ENCODE assay signal across 29 cellular contexts in the genomic region with DNA sequence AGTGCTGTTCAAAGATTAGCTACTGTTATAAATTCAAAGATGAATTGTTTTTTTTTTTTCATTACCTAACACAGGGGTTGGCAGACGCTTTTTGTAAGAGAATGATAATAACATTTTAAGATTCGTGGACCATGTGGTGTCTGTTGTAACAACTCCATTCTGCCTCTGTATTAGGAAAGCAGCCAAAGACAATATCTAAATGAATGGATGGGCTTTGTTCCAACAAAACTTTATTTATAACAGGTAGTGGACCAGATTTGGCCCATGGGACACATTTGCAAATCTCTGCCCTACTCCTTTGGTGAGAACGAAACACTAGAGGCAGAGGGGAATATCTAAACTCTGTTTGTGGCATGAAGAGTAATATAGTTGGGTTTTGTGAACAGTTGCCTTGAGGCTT.
DNase-seq lines count a peak whose midpoint lies in the region; ATAC-seq and TF ChIP-seq lines count a peak whose summit lies in the region.
"Had no signal": no experiment of that assay in that cellular context is flagged by ENCODE, and none has a peak within 500 bp of the region (broad histone marks: within the 10 kb centered on the region; RNA-seq: fewer than 3 reads in every experiment).

No MANE protein-coding gene starts in this region.

- H3K27ac ChIP-seq in epithelial cell of prostate (peak overlapping the region; percentile 75), smooth muscle cell (ENCODE audit: low read depth) (peak overlapping the region; percentile 30)
- H3K27ac ChIP-seq: hepatocyte, neural progenitor cell, RWPE1, SK-N-MC, upper lobe of right lung had no signal

- WGBS in smooth muscle cell (ENCODE audit: low lambda C conversion rate), result 97% methylated on average over 3 of the region's 3 CpGs

- peaks cover 27% of the 10 kb centered on the region for H3F3A ChIP-seq in smooth muscle cell (ENCODE audit: low read depth)

- H3K79me2 ChIP-seq in smooth muscle cell (ENCODE audit: low read depth), result peaks cover 51% of the 10 kb centered on the region

- DNase-seq in adipocyte (ENCODE audit: low read depth), result no peak
- DNase-seq in epithelial cell of prostate (ENCODE audit: low read depth, low spot score), result no peak
- no peak for DNase-seq in smooth muscle cell (lab: John Stamatoyannopoulos, UW; ENCODE audit: unreplicated experiment)
- DNase-seq in NCI-H128 (lab: John Stamatoyannopoulos, UW; ENCODE audit: unreplicated experiment), result no peak
- no peak for DNase-seq in stimulated activated CD4-positive, alpha-beta T cell treated with anti-CD3 and anti-CD28 coated beads, Interleukin-4, amount 100 ng/mL, for 4 hours
- DNase-seq: activated CD4-positive, alpha-beta memory T cell treated with anti-CD3 and anti-CD28 coated beads, Interleukin-2, amount 10 ng/mL, durations not matched to agents 7 days and 5 days; activated CD4-positive, CD25-positive, alpha-beta regulatory T cell treated with anti-CD3 and anti-CD28 coated beads, Interleukin-2, amount 50 U/mL, for 72 hours; CD4-positive, CD25-positive, alpha-beta regulatory T cell; DND-41; effector CD8-positive, alpha-beta T cell; Karpas-422; left cardiac atrium; NCI-H187; NCI-H526 treated with DMSO at 0.1 percent for 48 hours; right cardiac atrium; stimulated activated CD4-positive, alpha-beta T cell treated with anti-CD3 and anti-CD28 coated beads, Interleukin-12 subunit alpha, Interleukin-12 subunit beta, amount 100 ng/mL, for 4 hours; stimulated activated CD4-positive, alpha-beta T cell treated with anti-CD3 and anti-CD28 coated beads, Interleukin-4, amount 100 ng/mL, for 1 hour; substantia nigra; T-helper 17 cell; upper lobe of right lung had no signal

- TF ChIP-seq EP300 in Ishikawa (IDR thresholded peaks at IDR 0.05; ENCODE audit: borderline replicate concordance), result no peak

- no peak for ATAC-seq in GM21526 (IDR thresholded peaks at IDR 0.05; ENCODE audit: low FRiP score, unreplicated experiment)
- ATAC-seq: activated naive CD4-positive, alpha-beta T cell treated with anti-CD3 and anti-CD28 coated beads, Interleukin-2, amount 50 U/mL, for 72 hours; gastroesophageal sphincter; left cardiac atrium; right cardiac atrium; stimulated activated effector memory CD8-positive, alpha-beta T cell treated with anti-CD3 and anti-CD28 coated beads, Interleukin-12 subunit alpha, Interleukin-12 subunit beta, amount 100 ng/mL, for 72 hours; T-helper 17 cell; upper lobe of right lung had no signal

- H3K4me3 ChIP-seq in adipocyte (ENCODE audit: low read length) (peak overlapping the region; percentile 4), smooth muscle cell (no peak overlapping the region)
- H3K4me3 ChIP-seq: gastroesophageal sphincter, hepatocyte, neural progenitor cell, SK-N-MC, upper lobe of right lung had no signal

- peak overlapping the region; percentile 90 for H3K4me2 ChIP-seq in smooth muscle cell
- H3K4me2 ChIP-seq: neural progenitor cell had no signal

- no peak for TF ChIP-seq CTCF in smooth muscle cell (IDR thresholded peaks at IDR 0.05; ENCODE audit: borderline replicate concordance, insufficient read depth, poor library complexity, severe bottlenecking)

- H3K9ac ChIP-seq in adipocyte (ENCODE audit: low read length) (no peak overlapping the region), smooth muscle cell (ENCODE audit: low read depth) (no peak overlapping the region)
- H3K9ac ChIP-seq: neural progenitor cell had no signal

- TF ChIP-seq RAD21 in Ishikawa (IDR thresholded peaks at IDR 0.05; ENCODE audit: low read depth), result no peak

- H4K20me1 ChIP-seq in smooth muscle cell (ENCODE audit: low read depth), result no peaks in the 10 kb centered on the region

- H3K27me3 ChIP-seq in adipocyte (replicated peaks; ENCODE audit: control insufficient read depth, insufficient read depth, low read length), result no peaks in the 10 kb centered on the region
- H3K27me3 ChIP-seq in smooth muscle cell (ENCODE audit: low read depth), result no peaks in the 10 kb centered on the region
- H3K27me3 ChIP-seq: gastroesophageal sphincter, hepatocyte, neural progenitor cell, upper lobe of right lung had no signal

- H2AFZ ChIP-seq in smooth muscle cell (ENCODE audit: low read depth), result no peak overlapping the region
- H2AFZ ChIP-seq: hepatocyte, neural progenitor cell had no signal

- H3K4me1 ChIP-seq in adipocyte (ENCODE audit: control insufficient read depth, insufficient read depth, low read length), result peaks cover 73% of the 10 kb centered on the region
- peaks cover 21% of the 10 kb centered on the region for H3K4me1 ChIP-seq in smooth muscle cell (ENCODE audit: low read depth)
- H3K4me1 ChIP-seq: neural progenitor cell had no signal

- H3K9me3 ChIP-seq in adipocyte (ENCODE audit: control insufficient read depth, low read length) (no peaks in the 10 kb centered on the region), smooth muscle cell (replicated peaks; ENCODE audit: low read depth) (no peaks in the 10 kb centered on the region)
- H3K9me3 ChIP-seq: gastroesophageal sphincter, upper lobe of right lung had no signal

- H3K36me3 ChIP-seq in adipocyte (ENCODE audit: control insufficient read depth, insufficient read depth, low read length, severe bottlenecking) (no peaks in the 10 kb centered on the region), smooth muscle cell (ENCODE audit: low read depth) (no peaks in the 10 kb centered on the region)
- H3K36me3 ChIP-seq: gastroesophageal sphincter, neural progenitor cell, upper lobe of right lung had no signal

TF ChIP-seq in Ishikawa, 13 proteins besides CTCF, POLR2A, EP300 and RAD21:
- TF ChIP-seq NFIC (IDR thresholded peaks at IDR 0.05), result peak; percentile 44; the same call in 1 of the 2 replicates
- no peak for TF ChIP-seq FOXM1 (IDR thresholded peaks at IDR 0.05; ENCODE audit: borderline replicate concordance, low read depth)
TF ChIP-seq in Ishikawa: peak in this region for 1.
